24 cellular contexts compared by ENCODE assay signal in genomic region chr12:113796852-113797534, GRCh38.
A peak's percentile ranks its signal among the peaks of the same experiment; 100 is the strongest.
DNase-seq lines count a peak whose midpoint lies in the region; ATAC-seq and TF ChIP-seq lines count a peak whose summit lies in the region.
"Had no signal": no experiment of that assay in that cellular context is flagged by ENCODE, and none has a peak within 500 bp of the region (broad histone marks: within the 10 kb centered on the region; RNA-seq: fewer than 3 reads in every experiment).

No MANE protein-coding gene starts in this region.

- TF ChIP-seq EP300 in gastroesophageal sphincter (IDR thresholded peaks at IDR 0.05), result no peak

- no peak overlapping the region for H4K5ac ChIP-seq in IMR-90 (ENCODE audit: low read depth, low read length)

- H3K9ac ChIP-seq in IMR-90 (ENCODE audit: low read depth, low read length) (no peak overlapping the region), neuronal stem cell (ENCODE audit: low read depth, low read length, poor library complexity) (no peak overlapping the region)
- H3K9ac ChIP-seq: GM23248 had no signal

- no peak overlapping the region for H3K4me3 ChIP-seq in DOHH2 (ENCODE audit: low read length)
- H3K4me3 ChIP-seq in IMR-90 (ENCODE audit: insufficient read depth, low read depth, low read length), result no peak overlapping the region
- H3K4me3 ChIP-seq in neuronal stem cell (ENCODE audit: low read length in 2 of 2), result no peak overlapping the region
- no peak overlapping the region for H3K4me3 ChIP-seq in gastroesophageal sphincter
- H3K4me3 ChIP-seq: GM23248 had no signal

- in situ Hi-C loops in IMR-90 (cut with MboI; ENCODE audit: low sequenced_read_pairs), result no loop called here

- H3K9me3 ChIP-seq in DOHH2 (ENCODE audit: control insufficient read depth, insufficient read depth, low read length), result no peaks in the 10 kb centered on the region
- H3K9me3 ChIP-seq in IMR-90 (ENCODE audit: control insufficient read depth, insufficient read depth, low read length), result no peaks in the 10 kb centered on the region
- no peaks in the 10 kb centered on the region for H3K9me3 ChIP-seq in neuronal stem cell (replicated peaks in 1 of 2; ENCODE audit: control insufficient read depth in 2 of 2, insufficient read depth in 1 of 2, low read depth in 1 of 2, low read length in 2 of 2)
- H3K9me3 ChIP-seq in gastroesophageal sphincter, result no peaks in the 10 kb centered on the region
- H3K9me3 ChIP-seq: BE2C had no signal

- peak overlapping the region; percentile 1 for H2AK9ac ChIP-seq in IMR-90 (replicated peaks; ENCODE audit: low read depth, low read length, poor library complexity)

- H3K36me3 ChIP-seq in DOHH2 (ENCODE audit: control insufficient read depth, low read length), result no peaks in the 10 kb centered on the region
- H3K36me3 ChIP-seq in IMR-90 (ENCODE audit: control insufficient read depth, insufficient read depth, low read length), result no peaks in the 10 kb centered on the region
- H3K36me3 ChIP-seq in neuronal stem cell (replicated peaks in 1 of 2; ENCODE audit: control insufficient read depth in 2 of 2, insufficient read depth in 2 of 2, low read length in 2 of 2), result no peaks in the 10 kb centered on the region
- no peaks in the 10 kb centered on the region for H3K36me3 ChIP-seq in gastroesophageal sphincter
- H3K36me3 ChIP-seq: BE2C had no signal

- no peak overlapping the region for H3K14ac ChIP-seq in IMR-90 (replicated peaks; ENCODE audit: low read depth, low read length)
- H3K14ac ChIP-seq in neuronal stem cell (ENCODE audit: low read length), result no peak overlapping the region

- H3K27ac ChIP-seq in DOHH2 (ENCODE audit: low read depth, low read length) (no peak overlapping the region), IMR-90 (ENCODE audit: insufficient read depth, low read length) (no peak overlapping the region), neuronal stem cell (replicated peaks; ENCODE audit: low read length) (no peak overlapping the region), gastroesophageal sphincter (no peak overlapping the region)
- H3K27ac ChIP-seq: GM23248 had no signal

- H3K27me3 ChIP-seq in DOHH2 (ENCODE audit: control insufficient read depth, low read length) (peaks cover 5% of the 10 kb centered on the region; the same call in 1 of the 2 replicates), IMR-90 (ENCODE audit: control insufficient read depth, insufficient read depth, low read length) (peaks cover 19% of the 10 kb centered on the region; the same call in 1 of the 2 replicates), neuronal stem cell (ENCODE audit: control insufficient read depth in 3 of 3, insufficient read depth in 3 of 3, low read depth in 1 of 3, low read length in 3 of 3) (peaks cover 0 to 11% (median 0%) of the 10 kb centered on the region in 3 experiments), gastroesophageal sphincter (peaks cover 7% of the 10 kb centered on the region)

- CTCF ChIA-PET in IMR-90 (lab: Yijun Ruan, JAX), result interaction anchor here (0.6 kb wide), 1 partner anchor 21 kb away, joined by 5 read pairs; no protein-coding TSS in a partner anchor

- H3K4me2 ChIP-seq in DOHH2 (ENCODE audit: low read length) (peak overlapping the region; percentile 27; the same call in 1 of the 2 replicates), IMR-90 (ENCODE audit: low read depth, low read length) (no peak overlapping the region), neuronal stem cell (ENCODE audit: insufficient read depth, low read length, poor library complexity, severe bottlenecking) (no peak overlapping the region)

- H3K18ac ChIP-seq in IMR-90 (ENCODE audit: low read depth, low read length) (no peak overlapping the region), neuronal stem cell (ENCODE audit: low read length) (peak overlapping the region; percentile 29)

- H3K23ac ChIP-seq in IMR-90 (ENCODE audit: low read depth, low read length), result no peak overlapping the region
- H3K23ac ChIP-seq in neuronal stem cell (ENCODE audit: low read depth, low read length, poor library complexity), result no peak overlapping the region

- POLR2A ChIA-PET in IMR-90 (lab: Charles Lee; ENCODE audit: unreplicated experiment), result no interaction called here

- H4K91ac ChIP-seq in IMR-90 (ENCODE audit: insufficient read depth, low read depth, low read length), result no peak overlapping the region
- no peak overlapping the region for H4K91ac ChIP-seq in neuronal stem cell (ENCODE audit: low read depth, low read length, poor library complexity)

- TF ChIP-seq RAD21 in IMR-90 (IDR thresholded peaks at IDR 0.05; ENCODE audit: low read length), result no peak

- no peaks in the 10 kb centered on the region for H3K79me2 ChIP-seq in DOHH2 (ENCODE audit: control insufficient read depth, low read length)

- DNase-seq in IMR-90 (no peak), islet precursor cell (peak; percentile 48), neuronal stem cell (ENCODE audit: low spot score) (no peak), activated gamma-delta T cell treated with Interleukin-2 at 50 U/mL for 16 hours (no peak), activated gamma-delta T cell (lab: John Stamatoyannopoulos, UW) (no peak)
- DNase-seq: BE2C; CD4-positive, alpha-beta T cell; COR-L47; DMS79; GM23248; HCEC 1CT; Karpas-422; MV-4-11; NCI-H1105 treated with DMSO at 0.1 percent for 48 hours; NCI-H1694; NCI-H2081; NCI-H2171; NCI-H345; NCI-H524; NCI-H774; NK-92 treated with Interleukin-12 subunit alpha and Interleukin-12 subunit beta, amount 100 ng/mL, for 24 hours; SIG-M5 had no signal

- TF ChIP-seq CTCF in DOHH2 (IDR thresholded peaks at IDR 0.05; ENCODE audit: low read depth, low read length, poor library complexity, severe bottlenecking) (no peak), IMR-90 (conservative IDR thresholded peaks at IDR 0.05; ENCODE audit: low read depth, low read length) (no peak), gastroesophageal sphincter (IDR thresholded peaks at IDR 0.05) (no peak)

- H3K9me2 ChIP-seq in DOHH2 (replicated peaks; ENCODE audit: control insufficient read depth, low read length), result no peaks in the 10 kb centered on the region

- H4K20me1 ChIP-seq in DOHH2 (ENCODE audit: control insufficient read depth, insufficient read depth, low read depth, low read length) (no peaks in the 10 kb centered on the region), IMR-90 (ENCODE audit: insufficient read depth, low read length) (no peaks in the 10 kb centered on the region)

- H2BK120ac ChIP-seq in IMR-90 (ENCODE audit: low read depth, low read length), result no peak overlapping the region
- H2BK120ac ChIP-seq in neuronal stem cell (ENCODE audit: low read depth, low read length), result peak overlapping the region; percentile 42

- BruUV-seq in IMR-90 (replicated peaks; lab: Mats Ljungman, UMichigan), result no TSS peak

- no peaks in the 10 kb centered on the region for H3F3A ChIP-seq in DOHH2 (ENCODE audit: control insufficient read depth, insufficient read depth)

- no peak overlapping the region for H2BK20ac ChIP-seq in IMR-90 (ENCODE audit: low read depth, low read length)

- H2BK15ac ChIP-seq in IMR-90 (ENCODE audit: low read depth, low read length) (no peak overlapping the region), neuronal stem cell (ENCODE audit: low read length) (no peak overlapping the region)

- peaks cover 7% of the 10 kb centered on the region; the same call in 1 of the 2 replicates for H3K4me1 ChIP-seq in DOHH2 (ENCODE audit: control insufficient read depth, low read length)
- H3K4me1 ChIP-seq in IMR-90 (ENCODE audit: control insufficient read depth, insufficient read depth, low read length), result no peaks in the 10 kb centered on the region
- peaks cover 3 to 4% of the 10 kb centered on the region in 2 donors for H3K4me1 ChIP-seq in neuronal stem cell (ENCODE audit: control insufficient read depth in 2 of 2, insufficient read depth in 1 of 2, low read depth in 1 of 2, low read length in 2 of 2)
- H3K4me1 ChIP-seq in gastroesophageal sphincter, result no peaks in the 10 kb centered on the region
- H3K4me1 ChIP-seq: BE2C had no signal

- no peaks in the 10 kb centered on the region for H3K9me1 ChIP-seq in IMR-90 (ENCODE audit: insufficient read depth, low read length)

- H2AK5ac ChIP-seq in IMR-90 (ENCODE audit: low read depth, low read length) (no peak overlapping the region), neuronal stem cell (ENCODE audit: low read depth, low read length) (no peak overlapping the region)

- TF ChIP-seq POLR2A in IMR-90 (IDR thresholded peaks at IDR 0.05; ENCODE audit: low read depth, low read length), result no peak
- no peak for TF ChIP-seq POLR2A in gastroesophageal sphincter (IDR thresholded peaks at IDR 0.05)

- no peak overlapping the region for H3K56ac ChIP-seq in IMR-90 (ENCODE audit: extremely low read depth, insufficient read depth, low read length)

- H3K79me1 ChIP-seq in IMR-90 (ENCODE audit: low read depth in 1 of 2, low read length in 2 of 2), result no peaks in the 10 kb centered on the region
- H3K79me1 ChIP-seq in neuronal stem cell (ENCODE audit: low read depth, low read length), result no peaks in the 10 kb centered on the region

- dilution Hi-C loops in IMR-90 (cut with HindIII; ENCODE audit: low sequenced_read_pairs, unreplicated experiment), result no loop called here

- H2BK12ac ChIP-seq in neuronal stem cell (ENCODE audit: low read length), result no peak overlapping the region

- WGBS in IMR-90 (ENCODE audit: extremely low coverage in 2 of 2, insufficient read length in 1 of 2), 2 experiments, result 68% methylated on average over 5 of the region's 14 CpGs; no CpG with 5 or more reads in 1 of the 2 experiments
- WGBS in neuronal stem cell (ENCODE audit: extremely low coverage in 2 of 2, insufficient read length in 2 of 2, insufficient replicate concordance in 1 of 2), 2 donors, result no CpG with 5 or more reads among the region's 14 CpGs
- 57 to 71% methylated on average over 1 to 4 of the region's 14 CpGs for WGBS in gastroesophageal sphincter (ENCODE audit: low coverage in 1 of 2), 2 donors

- no peak overlapping the region for H2AFZ ChIP-seq in IMR-90 (replicated peaks; ENCODE audit: low read length, poor library complexity)
- H2AFZ ChIP-seq in neuronal stem cell (ENCODE audit: low read length), result no peak overlapping the region
- H2AFZ ChIP-seq: GM23248 had no signal

- no peak overlapping the region for H3K4ac ChIP-seq in IMR-90 (ENCODE audit: low read depth, low read length)
- no peak overlapping the region for H3K4ac ChIP-seq in neuronal stem cell (ENCODE audit: low read length)

- intact Hi-C loops in IMR-90 (cut with micrococcal nuclease), result no loop called here

- no peak for ATAC-seq in IMR-90 (ENCODE audit: low read depth)
- no peak for ATAC-seq in gastroesophageal sphincter

- H4K8ac ChIP-seq in IMR-90 (ENCODE audit: low read depth in 2 of 2, low read length in 2 of 2) (no peak overlapping the region), neuronal stem cell (ENCODE audit: low read depth, low read length) (no peak overlapping the region)

- H2BK5ac ChIP-seq in IMR-90 (ENCODE audit: low read depth, low read length, poor library complexity, severe bottlenecking), result no peak overlapping the region
- no peak overlapping the region for H2BK5ac ChIP-seq in neuronal stem cell (ENCODE audit: low read length)

TF ChIP-seq in IMR-90, 13 proteins besides CTCF, POLR2A, EP300 and RAD21 (continues in another document):
- no peak for TF ChIP-seq FOS (IDR thresholded peaks at IDR 0.05; ENCODE audit: low read depth, low read length)
- TF ChIP-seq MXI1 (IDR thresholded peaks at IDR 0.05; ENCODE audit: borderline replicate concordance, low read depth, low read length), result no peak
- no peak for TF ChIP-seq RFX5 (IDR thresholded peaks at IDR 0.05; ENCODE audit: low read depth, low read length)
- no peak for TF ChIP-seq CHD1 (IDR thresholded peaks at IDR 0.05; ENCODE audit: low read depth, low read length)
- TF ChIP-seq MAFK (IDR thresholded peaks at IDR 0.05; ENCODE audit: low read depth, low read length), result no peak
